ENCODE assay signal across 10 cellular contexts in the genomic region with DNA sequence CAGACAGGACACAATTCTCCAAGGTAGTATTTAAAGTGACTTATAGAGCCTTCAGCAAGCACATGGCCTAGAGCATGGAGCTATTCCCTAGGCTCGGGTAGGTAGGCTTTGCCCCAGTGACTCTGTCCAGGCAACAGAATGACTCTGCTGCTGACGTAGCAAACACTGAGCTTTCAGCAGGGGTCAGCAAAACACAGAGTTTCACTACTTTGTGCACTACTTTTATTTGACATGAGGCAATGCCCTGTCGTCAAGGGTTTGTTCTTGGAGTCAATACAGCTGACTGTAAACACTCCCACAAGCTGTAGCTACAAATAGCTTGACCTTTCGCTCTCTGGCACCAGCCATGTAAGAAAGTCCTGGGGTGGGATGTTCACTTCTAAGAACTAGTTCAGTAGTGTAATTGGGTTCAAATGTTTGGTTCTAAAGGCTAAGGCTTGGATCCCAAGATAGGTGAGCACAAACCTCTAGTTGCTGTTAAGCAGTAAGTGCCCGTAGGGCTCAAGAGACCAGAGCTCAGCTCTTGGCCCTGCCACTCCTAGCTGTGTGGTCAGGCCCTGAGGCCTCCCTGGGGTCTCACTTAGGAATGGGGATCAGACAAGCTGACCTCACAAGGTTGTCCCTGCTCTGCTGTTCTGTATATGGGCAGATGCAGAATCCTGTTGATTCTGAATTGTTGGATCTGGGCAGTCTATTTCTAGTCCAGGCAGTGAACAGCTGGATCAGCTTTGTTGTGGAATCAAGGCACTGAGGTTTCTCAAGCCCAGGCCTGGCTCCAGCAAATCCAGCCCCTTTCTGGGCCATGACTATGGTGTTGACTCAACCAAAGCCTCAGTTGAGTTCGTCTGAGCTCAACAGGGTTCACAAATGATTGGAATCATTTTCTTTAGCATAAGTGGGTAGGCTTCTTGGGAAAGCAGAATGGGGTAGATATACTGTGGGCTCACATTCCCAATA. TPM values are rescaled to one million over a fixed set of nuclear protein-coding genes. Genes with fewer than 3 reads are reported as not detected.
DNase-seq lines count a peak whose midpoint lies in the region; ATAC-seq and TF ChIP-seq lines count a peak whose summit lies in the region.
"Had no signal": no experiment of that assay in that cellular context is flagged by ENCODE, and none has a peak within 500 bp of the region (broad histone marks: within the 10 kb centered on the region; RNA-seq: fewer than 3 reads in every experiment).

No MANE protein-coding gene starts in this region.

- no peak overlapping the region for H2AFZ ChIP-seq in PC-9

- H3K4me3 Mint-ChIP-seq in chondrocyte (ENCODE audit: unreplicated experiment): no peak overlapping the region
- no peak overlapping the region for H3K4me3 Mint-ChIP-seq in stimulated activated memory B cell treated with anti-CD40 and anti-IgM and Interleukin-4, amounts not matched to agents 10 μg/mL and 1 μg/mL and 100 μg/mL, for 72 hours
- H3K4me3 Mint-ChIP-seq: activated T-cell treated with anti-CD3 and anti-CD28 coated beads, Interleukin-2, amount 50 U/mL, for 4 hours had no signal

- no peaks in the 10 kb centered on the region for H3K9me3 Mint-ChIP-seq in chondrocyte (ENCODE audit: low read depth)
- H3K9me3 Mint-ChIP-seq in stimulated activated memory B cell treated with anti-CD40 and anti-IgM and Interleukin-4, amounts not matched to agents 10 μg/mL and 1 μg/mL and 100 μg/mL, for 72 hours: no peaks in the 10 kb centered on the region
- H3K9me3 Mint-ChIP-seq: activated T-cell treated with anti-CD3 and anti-CD28 coated beads, Interleukin-2, amount 50 U/mL, for 4 hours had no signal

- no peaks in the 10 kb centered on the region for H3K9me2 ChIP-seq in PC-9 (ENCODE audit: insufficient read depth)

- peaks cover 13% of the 10 kb centered on the region for H3K36me3 ChIP-seq in PC-9 (ENCODE audit: low read depth)

- no peak overlapping the region for H3K4me3 ChIP-seq in PC-9

- BruUV-seq in PC-9 (replicated peaks; lab: Mats Ljungman, UMichigan): no TSS peak

- no peak overlapping the region for H3K4me2 ChIP-seq in PC-9

- H3K27me3 Mint-ChIP-seq in chondrocyte (ENCODE audit: low read depth): no peaks in the 10 kb centered on the region
- no peaks in the 10 kb centered on the region for H3K27me3 Mint-ChIP-seq in stimulated activated memory B cell treated with anti-CD40 and anti-IgM and Interleukin-4, amounts not matched to agents 10 μg/mL and 1 μg/mL and 100 μg/mL, for 72 hours

- TF ChIP-seq CTCF in chondrocyte (IDR thresholded peaks at IDR 0.05) (peak; percentile 37), PC-9 (conservative IDR thresholded peaks at IDR 0.05) (no peak)

- H3K4me1 ChIP-seq in PC-9 (replicated peaks; ENCODE audit: insufficient read depth): no peaks in the 10 kb centered on the region

- ATAC-seq in left colon (peak; percentile 64), GM19463 (IDR thresholded peaks at IDR 0.05; ENCODE audit: unreplicated experiment) (no peak), GM19035 (IDR thresholded peaks at IDR 0.05; ENCODE audit: unreplicated experiment) (no peak)
- peak; percentile 20 for ATAC-seq in stimulated activated memory B cell treated with anti-CD40 and anti-IgM and Interleukin-4, amounts not matched to agents 10 μg/mL and 1 μg/mL and 100 μg/mL, for 72 hours
- ATAC-seq: activated T-cell treated with anti-CD3 and anti-CD28 coated beads, Interleukin-2, amount 50 U/mL, for 4 hours had no signal

- H3K27ac ChIP-seq in PC-9: no peak overlapping the region

- CTCF ChIA-PET in PC-9 (lab: Charles Lee): no interaction called here

- no peaks in the 10 kb centered on the region for H3K79me2 ChIP-seq in PC-9 (ENCODE audit: low read depth)

- peaks cover 10% of the 10 kb centered on the region for H4K20me1 ChIP-seq in PC-9 (ENCODE audit: insufficient read depth)

- H3K27ac Mint-ChIP-seq in chondrocyte (ENCODE audit: unreplicated experiment): no peak overlapping the region
- no peak overlapping the region for H3K27ac Mint-ChIP-seq in stimulated activated memory B cell treated with anti-CD40 and anti-IgM and Interleukin-4, amounts not matched to agents 10 μg/mL and 1 μg/mL and 100 μg/mL, for 72 hours

- POLR2A ChIA-PET in PC-9 (lab: Charles Lee; ENCODE audit: unreplicated experiment): no interaction called here

- H3F3A ChIP-seq in PC-9 (ENCODE audit: insufficient read depth, low read depth): peaks cover 6% of the 10 kb centered on the region; the same call in 1 of the 2 replicates

- intact Hi-C loops in left colon (cut with DNase I, micrococcal nuclease): no loop called here
- intact Hi-C loops in PC-9 (cut with micrococcal nuclease; ENCODE audit: unreplicated experiment): no loop called here

- H3K9me3 ChIP-seq in PC-9 (ENCODE audit: insufficient read depth, low read depth): no peaks in the 10 kb centered on the region

- DNase-seq in HT-29 (ENCODE audit: low spot score): peak; percentile 25
- no peak for DNase-seq in chondrocyte (ENCODE audit: low spot score)
- peak in 1 of 2 donors; percentile 62 for DNase-seq in left colon
- no peak for DNase-seq in PC-9
- no peak for DNase-seq in NCI-H226
- DNase-seq: activated T-cell treated with anti-CD3 and anti-CD28 coated beads, Interleukin-2, amount 50 U/mL, for 4 hours had no signal

- no peaks in the 10 kb centered on the region for H3K27me3 ChIP-seq in PC-9 (ENCODE audit: insufficient read depth, low read depth)

- peaks cover 16% of the 10 kb centered on the region for H3K36me3 Mint-ChIP-seq in chondrocyte (ENCODE audit: low read depth)
- peaks cover 6% of the 10 kb centered on the region for H3K36me3 Mint-ChIP-seq in stimulated activated memory B cell treated with anti-CD40 and anti-IgM and Interleukin-4, amounts not matched to agents 10 μg/mL and 1 μg/mL and 100 μg/mL, for 72 hours

- peaks cover 14% of the 10 kb centered on the region for H3K4me1 Mint-ChIP-seq in chondrocyte (ENCODE audit: low read depth)
- peaks cover 16% of the 10 kb centered on the region for H3K4me1 Mint-ChIP-seq in stimulated activated memory B cell treated with anti-CD40 and anti-IgM and Interleukin-4, amounts not matched to agents 10 μg/mL and 1 μg/mL and 100 μg/mL, for 72 hours

RNA-seq across cellular contexts. Expression of gene NODAL, which starts 10.7 kb away (rescaled TPM):
- total RNA-seq in HT-29 (2014; rRNA removed; shearing (Covaris generic)): not detected in 2 replicates
- 0.49 TPM in 1 of 3 replicates, not detected in the others for total RNA-seq in chondrocyte
- not detected for total RNA-seq in left colon
- total RNA-seq in PC-9 (2021): not detected in 2 replicates
- total RNA-seq: activated T-cell treated with anti-CD3 and anti-CD28 coated beads, Interleukin-2, amount 50 U/mL, for 4 hours; mononuclear cell had no signal

RNA-seq across cellular contexts. Expression of gene EIF4EBP2, which starts 26.8 kb away (rescaled TPM):
- total RNA-seq in HT-29 (2014; rRNA removed; shearing (Covaris generic)): 15.8 and 17.7 TPM in 2 replicates
- total RNA-seq in chondrocyte (39.6 to 52.9 TPM (median 41.0 TPM) in 3 replicates), left colon (100 to 1,000 TPM in 1 of 2 donors, 10 to 100 TPM in 1; 72.2 to 112 TPM), PC-9 (2021) (57.4 and 80.3 TPM in 2 replicates)

RNA-seq across cellular contexts. Expression of gene PALD1, which starts 47.8 kb away (rescaled TPM):
- 23.9 and 25.5 TPM in 2 replicates for total RNA-seq in HT-29 (2014; rRNA removed; shearing (Covaris generic))
- 2.4 to 4.1 TPM (median 4.0 TPM) in 3 replicates for total RNA-seq in chondrocyte
- total RNA-seq in left colon: 1 to 10 TPM; 1.3 to 3.9 TPM
- 5.2 and 7.5 TPM in 2 replicates for total RNA-seq in PC-9 (2021)

RNA-seq across cellular contexts. Expression of gene LRRC20, which starts 48.3 kb away (rescaled TPM):
- total RNA-seq in HT-29 (2014; rRNA removed; shearing (Covaris generic)): 36.0 and 40.7 TPM in 2 replicates
- total RNA-seq in chondrocyte (8.8 to 10.8 TPM (median 9.5 TPM) in 3 replicates), left colon (1 to 10 TPM; 5.0 to 5.6 TPM), PC-9 (2021) (40.2 and 41.5 TPM in 2 replicates)

Comparison
In these comparisons a context has a peak if more than half of its experiments do, and no peak if none do; other contexts are left out.
1. ATAC-seq: peak in left colon (single experiment) and stimulated activated memory B cell treated with anti-CD40 and anti-IgM and Interleukin-4, amounts not matched to agents 10 μg/mL and 1 μg/mL and 100 μg/mL, for 72 hours (single experiment); none in GM19463 (single experiment) and GM19035 (single experiment).